8 cellular contexts compared by ENCODE assay signal in genomic region chr1:165403835-165404482, GRCh38. TPM values are rescaled to one million over a fixed set of nuclear protein-coding genes. Genes with fewer than 3 reads are reported as not detected.
DNase-seq lines count a peak whose midpoint lies in the region; ATAC-seq, FAIRE-seq and TF ChIP-seq lines count a peak whose summit lies in the region.

No MANE protein-coding gene starts in this region.

- DNase-seq in GM18507 (ENCODE audit: extremely low spot score, insufficient read length, low read depth) (no peak), OCI-M1 (lab: John Stamatoyannopoulos, UW) (peak; percentile 56), cerebellum (ENCODE audit: low spot score) (peak; percentile 24), lung microvascular endothelial cell (ENCODE audit: low read depth in 2 of 2) (peak; percentile 26 to 36), MV-4-11 (lab: John Stamatoyannopoulos, UW) (no peak)
- no peak for DNase-seq in activated CD8-positive, alpha-beta memory T cell treated with anti-CD3 and anti-CD28 coated beads, Interleukin-2, amount 50 U/mL, for 4 hours

- peak; percentile 86 for TF ChIP-seq CTCF in C4-2B (conservative IDR thresholded peaks at IDR 0.05)

- peak; percentile 21 for FAIRE-seq in GM18507 (lab: Jason Lieb, UNC)

- H3K27ac ChIP-seq in C4-2B = no peak overlapping the region

- ATAC-seq in HG03354 (IDR thresholded peaks at IDR 0.05; ENCODE audit: poor library complexity, severe bottlenecking, unreplicated experiment) = peak; percentile 80

RNA-seq across cellular contexts. Expression of gene RXRG, which starts 41.0 kb away (rescaled TPM):
- 0.36 TPM for total RNA-seq in cerebellum
- total RNA-seq in lung microvascular endothelial cell = not detected in 2 replicates

RNA-seq across cellular contexts. Expression of gene LMX1A, which starts 47.4 kb away (rescaled TPM):
- total RNA-seq in cerebellum = 13.3 TPM
- not detected in 2 replicates for total RNA-seq in lung microvascular endothelial cell

Comparison
In these comparisons a context has a peak if more than half of its experiments do, and no peak if none do; other contexts are left out.
1. DNase-seq: peak in OCI-M1 (single experiment), cerebellum (single experiment) and lung microvascular endothelial cell (2 of 2); none in GM18507 (single experiment), MV-4-11 (single experiment) and activated CD8-positive, alpha-beta memory T cell treated with anti-CD3 and anti-CD28 coated beads, Interleukin-2, amount 50 U/mL, for 4 hours (single experiment).
2. RNA of gene LMX1A, which starts 47.4 kb away (total RNA-seq): 13.3 TPM in cerebellum (single experiment); not detected in lung microvascular endothelial cell; every median in the first group is over 10 times any median in the second.